ENCODE assay signal across 6 cellular contexts in the genomic region with DNA sequence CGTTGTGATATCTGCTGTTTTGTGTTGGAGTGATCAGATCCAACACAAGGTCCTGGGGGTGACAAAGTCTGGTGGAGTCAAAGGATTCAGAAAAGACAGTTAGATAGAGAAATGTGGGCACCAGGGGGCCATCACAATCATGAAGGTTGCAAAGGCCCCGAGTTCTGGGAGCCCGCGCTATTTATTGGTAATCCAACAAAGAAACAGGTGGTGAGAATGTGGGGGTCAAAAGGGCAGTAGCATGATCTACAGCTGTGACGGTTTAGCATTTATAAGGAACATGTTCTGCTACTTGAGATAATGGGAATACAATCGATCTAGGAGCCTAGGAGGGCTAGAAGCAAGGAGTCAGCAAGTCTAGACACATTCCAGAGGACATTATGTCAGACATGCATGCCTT. TPM values are rescaled to one million over a fixed set of nuclear protein-coding genes. Genes with fewer than 3 reads are reported as not detected.
"Had no signal": no experiment of that assay in that cellular context is flagged by ENCODE, and none has a peak within 500 bp of the region (broad histone marks: within the 10 kb centered on the region; RNA-seq: fewer than 3 reads in every experiment).

No MANE protein-coding gene starts in this region.

RNA-seq across cellular contexts. Expression of gene UGT3A1, which starts 31.1 kb away (rescaled TPM):
- total RNA-seq: GM23248, H4, HepG2, HFFc6, HT1080 had no signal
- polyA plus RNA-seq: GM23248, HepG2, IgD-negative memory B cell had no signal

RNA-seq across cellular contexts. Expression of gene UGT3A2, which starts 44.4 kb away (rescaled TPM):
- total RNA-seq: GM23248, HepG2, HFFc6, HT1080 had no signal
- polyA plus RNA-seq: GM23248, HepG2, IgD-negative memory B cell had no signal
